Comparison of ENCODE assay signal across 1 cellular context in the genomic region with DNA sequence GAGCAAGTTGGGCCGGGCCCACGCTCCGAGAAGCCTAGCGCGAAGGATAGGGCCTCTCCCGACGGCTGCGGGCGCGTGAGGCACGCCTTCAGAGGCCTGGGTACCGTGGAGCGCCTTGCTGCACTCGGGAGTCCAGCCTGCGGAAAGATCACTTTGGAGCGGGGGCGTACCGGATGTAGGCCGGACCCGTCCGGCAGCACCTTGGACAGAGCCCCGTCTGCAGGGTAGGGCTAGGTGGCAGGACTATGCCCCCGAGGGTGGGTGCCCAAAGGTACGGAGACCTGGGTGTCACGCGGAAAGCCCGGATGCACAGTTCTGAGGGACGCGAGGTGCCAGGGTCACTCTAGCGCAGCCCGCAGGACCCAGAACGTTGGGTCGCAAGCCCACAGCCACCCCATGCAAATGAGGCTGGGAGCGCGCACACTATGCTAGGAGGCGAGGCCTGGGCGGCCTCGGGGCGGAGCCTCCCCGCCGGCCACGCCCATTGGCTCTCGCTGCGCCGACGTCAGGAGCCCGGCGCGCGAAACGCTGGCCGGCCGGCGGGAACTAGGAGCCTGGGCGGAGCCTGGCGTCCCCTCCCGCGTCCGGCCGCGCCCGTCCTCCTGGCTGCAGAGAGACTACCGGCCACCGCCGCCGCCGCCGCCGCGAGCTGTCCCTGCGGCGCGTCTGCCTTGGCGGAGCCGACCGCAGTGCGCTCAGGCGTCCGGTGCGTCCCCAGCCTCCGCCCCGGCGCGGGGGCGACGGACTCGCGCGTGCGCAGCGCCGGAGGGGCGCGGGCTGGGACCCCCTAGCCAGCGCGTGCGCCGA.
TF ChIP-seq lines count a peak whose summit lies in the region.

TSS of gene PAQR4 (plus strand) at position 611 of the 807 bp plus-strand sequence. CDS start 327 bp downstream, outside the sequence.

TF ChIP-seq in K562, 482 proteins besides CTCF, POLR2A, EP300 and RAD21 (continued from another document and continues in another):
- TF ChIP-seq MNT (conservative IDR thresholded peaks at IDR 0.05), result peak; percentile 95 to 98
- peak; percentile 24 for TF ChIP-seq PCBP1 (IDR thresholded peaks at IDR 0.05; ENCODE audit: low read depth, low read length, poor library complexity, severe bottlenecking)
- TF ChIP-seq ZNF140 (CRISPR knock-in tag; IDR thresholded peaks at IDR 0.05), result no peak
- no peak for TF ChIP-seq ZNF408 (CRISPR knock-in tag; IDR thresholded peaks at IDR 0.05; ENCODE audit: low read depth)
- peak; percentile 96 for TF ChIP-seq LCOR (CRISPR knock-in tag; IDR thresholded peaks at IDR 0.05)
- no peak for TF ChIP-seq ZNF143 (CRISPR knock-in tag; IDR thresholded peaks at IDR 0.05)
- no peak for TF ChIP-seq FOXJ3 (CRISPR knock-in tag; IDR thresholded peaks at IDR 0.05)
- peak; percentile 40; the same call in 1 of the 2 replicates for TF ChIP-seq ZNF79 (CRISPR knock-in tag; IDR thresholded peaks at IDR 0.05; ENCODE audit: low read depth)
- TF ChIP-seq, protein P1, sequence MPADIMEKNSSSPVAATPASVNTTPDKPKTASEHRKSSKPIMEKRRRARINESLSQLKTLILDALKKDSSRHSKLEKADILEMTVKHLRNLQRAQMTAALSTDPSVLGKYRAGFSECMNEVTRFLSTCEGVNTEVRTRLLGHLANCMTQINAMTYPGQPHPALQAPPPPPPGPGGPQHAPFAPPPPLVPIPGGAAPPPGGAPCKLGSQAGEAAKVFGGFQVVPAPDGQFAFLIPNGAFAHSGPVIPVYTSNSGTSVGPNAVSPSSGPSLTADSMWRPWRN (IDR thresholded peaks at IDR 0.05; ENCODE audit: low read depth), result no peak
- TF ChIP-seq MAZ (CRISPR knock-in tag; conservative IDR thresholded peaks at IDR 0.05 in 1 of 2, IDR thresholded peaks at IDR 0.05 in 1 of 2), result peak; percentile 85 to 97
- TF ChIP-seq ETV6 (IDR thresholded peaks at IDR 0.05; ENCODE audit: borderline replicate concordance in 1 of 2, low read depth in 2 of 2, low read length in 1 of 2), result no peak
- TF ChIP-seq ETV6 (CRISPR knock-in tag; IDR thresholded peaks at IDR 0.05; ENCODE audit: borderline replicate concordance), result no peak
- TF ChIP-seq SIRT6 (IDR thresholded peaks at IDR 0.05; ENCODE audit: low read depth, low read length), result no peak
- TF ChIP-seq FOXK2 (conservative IDR thresholded peaks at IDR 0.05 in 1 of 2, IDR thresholded peaks at IDR 0.05 in 1 of 2; ENCODE audit: low read depth in 2 of 2), result no peak
- peak; percentile 73; the same call in 1 of the 2 replicates for TF ChIP-seq XRCC5 (IDR thresholded peaks at IDR 0.05; ENCODE audit: low read depth, low read length)
- no peak for TF ChIP-seq BHLHE40 (IDR thresholded peaks at IDR 0.05; ENCODE audit: low read length)
- TF ChIP-seq DNMT1 (IDR thresholded peaks at IDR 0.05), result no peak
- no peak for TF ChIP-seq FOXM1 (IDR thresholded peaks at IDR 0.05; ENCODE audit: low read depth)
- TF ChIP-seq FOXM1 (CRISPR knock-in tag; IDR thresholded peaks at IDR 0.05; ENCODE audit: low read depth), result no peak; the same call in 1 of the 2 replicates
- TF ChIP-seq ZNF253 (CRISPR knock-in tag; conservative IDR thresholded peaks at IDR 0.05), result no peak
- TF ChIP-seq BRF1 (IDR thresholded peaks at IDR 0.05; ENCODE audit: borderline replicate concordance, extremely low read depth, insufficient read length), result no peak
- TF ChIP-seq ZNF717 (CRISPR knock-in tag; IDR thresholded peaks at IDR 0.05), result no peak
- TF ChIP-seq SRSF9 (IDR thresholded peaks at IDR 0.05; ENCODE audit: borderline replicate concordance, low read depth, low read length), result no peak
- TF ChIP-seq PRPF4 (IDR thresholded peaks at IDR 0.05; ENCODE audit: insufficient read depth, low read depth, low read length, poor library complexity, severe bottlenecking), result no peak
- TF ChIP-seq, protein P2, sequence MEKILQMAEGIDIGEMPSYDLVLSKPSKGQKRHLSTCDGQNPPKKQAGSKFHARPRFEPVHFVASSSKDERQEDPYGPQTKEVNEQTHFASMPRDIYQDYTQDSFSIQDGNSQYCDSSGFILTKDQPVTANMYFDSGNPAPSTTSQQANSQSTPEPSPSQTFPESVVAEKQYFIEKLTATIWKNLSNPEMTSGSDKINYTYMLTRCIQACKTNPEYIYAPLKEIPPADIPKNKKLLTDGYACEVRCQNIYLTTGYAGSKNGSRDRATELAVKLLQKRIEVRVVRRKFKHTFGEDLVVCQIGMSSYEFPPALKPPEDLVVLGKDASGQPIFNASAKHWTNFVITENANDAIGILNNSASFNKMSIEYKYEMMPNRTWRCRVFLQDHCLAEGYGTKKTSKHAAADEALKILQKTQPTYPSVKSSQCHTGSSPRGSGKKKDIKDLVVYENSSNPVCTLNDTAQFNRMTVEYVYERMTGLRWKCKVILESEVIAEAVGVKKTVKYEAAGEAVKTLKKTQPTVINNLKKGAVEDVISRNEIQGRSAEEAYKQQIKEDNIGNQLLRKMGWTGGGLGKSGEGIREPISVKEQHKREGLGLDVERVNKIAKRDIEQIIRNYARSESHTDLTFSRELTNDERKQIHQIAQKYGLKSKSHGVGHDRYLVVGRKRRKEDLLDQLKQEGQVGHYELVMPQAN (IDR thresholded peaks at IDR 0.05; ENCODE audit: borderline replicate concordance), result peak; percentile 99
- TF ChIP-seq ZNF41 (CRISPR knock-in tag; conservative IDR thresholded peaks at IDR 0.05), result no peak
- no peak for TF ChIP-seq MCM7 (IDR thresholded peaks at IDR 0.05)
- TF ChIP-seq, protein P3, sequence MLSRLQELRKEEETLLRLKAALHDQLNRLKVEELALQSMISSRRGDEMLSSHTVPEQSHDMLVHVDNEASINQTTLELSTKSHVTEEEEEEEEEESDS (CRISPR knock-in tag; IDR thresholded peaks at IDR 0.05), result no peak
- TF ChIP-seq ELK1 (CRISPR knock-in tag; IDR thresholded peaks at IDR 0.05), result no peak
- no peak for TF ChIP-seq ZNF778 (CRISPR knock-in tag; IDR thresholded peaks at IDR 0.05)
- no peak for TF ChIP-seq CBFA2T2 (conservative IDR thresholded peaks at IDR 0.05)
- peak; percentile 85 for TF ChIP-seq SMAD4 (CRISPR knock-in tag; conservative IDR thresholded peaks at IDR 0.05)
- TF ChIP-seq TOE1 (IDR thresholded peaks at IDR 0.05; ENCODE audit: borderline replicate concordance), result peak; percentile 46; the same call in 1 of the 2 replicates
- peak; percentile 89; the same call in 1 of the 2 replicates for TF ChIP-seq TOE1 (CRISPR knock-in tag; IDR thresholded peaks at IDR 0.05; ENCODE audit: borderline replicate concordance, low read depth)
- TF ChIP-seq HMBOX1 (IDR thresholded peaks at IDR 0.05), result no peak
- TF ChIP-seq ZBED1 (IDR thresholded peaks at IDR 0.05), result no peak
- TF ChIP-seq ZNF57 (CRISPR knock-in tag; IDR thresholded peaks at IDR 0.05), result no peak
- TF ChIP-seq, protein P4, sequence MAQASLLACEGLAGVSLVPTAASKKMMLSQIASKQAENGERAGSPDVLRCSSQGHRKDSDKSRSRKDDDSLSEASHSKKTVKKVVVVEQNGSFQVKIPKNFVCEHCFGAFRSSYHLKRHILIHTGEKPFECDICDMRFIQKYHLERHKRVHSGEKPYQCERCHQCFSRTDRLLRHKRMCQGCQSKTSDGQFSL (CRISPR knock-in tag; IDR thresholded peaks at IDR 0.05), result peak; percentile 36; the same call in 1 of the 2 replicates
- TF ChIP-seq, protein P4 (tag; IDR thresholded peaks at IDR 0.05), result no peak
- no peak for TF ChIP-seq ZFP36 (IDR thresholded peaks at IDR 0.05; ENCODE audit: low read depth, low read length, partially characterized antibody)
- TF ChIP-seq, protein P5, sequence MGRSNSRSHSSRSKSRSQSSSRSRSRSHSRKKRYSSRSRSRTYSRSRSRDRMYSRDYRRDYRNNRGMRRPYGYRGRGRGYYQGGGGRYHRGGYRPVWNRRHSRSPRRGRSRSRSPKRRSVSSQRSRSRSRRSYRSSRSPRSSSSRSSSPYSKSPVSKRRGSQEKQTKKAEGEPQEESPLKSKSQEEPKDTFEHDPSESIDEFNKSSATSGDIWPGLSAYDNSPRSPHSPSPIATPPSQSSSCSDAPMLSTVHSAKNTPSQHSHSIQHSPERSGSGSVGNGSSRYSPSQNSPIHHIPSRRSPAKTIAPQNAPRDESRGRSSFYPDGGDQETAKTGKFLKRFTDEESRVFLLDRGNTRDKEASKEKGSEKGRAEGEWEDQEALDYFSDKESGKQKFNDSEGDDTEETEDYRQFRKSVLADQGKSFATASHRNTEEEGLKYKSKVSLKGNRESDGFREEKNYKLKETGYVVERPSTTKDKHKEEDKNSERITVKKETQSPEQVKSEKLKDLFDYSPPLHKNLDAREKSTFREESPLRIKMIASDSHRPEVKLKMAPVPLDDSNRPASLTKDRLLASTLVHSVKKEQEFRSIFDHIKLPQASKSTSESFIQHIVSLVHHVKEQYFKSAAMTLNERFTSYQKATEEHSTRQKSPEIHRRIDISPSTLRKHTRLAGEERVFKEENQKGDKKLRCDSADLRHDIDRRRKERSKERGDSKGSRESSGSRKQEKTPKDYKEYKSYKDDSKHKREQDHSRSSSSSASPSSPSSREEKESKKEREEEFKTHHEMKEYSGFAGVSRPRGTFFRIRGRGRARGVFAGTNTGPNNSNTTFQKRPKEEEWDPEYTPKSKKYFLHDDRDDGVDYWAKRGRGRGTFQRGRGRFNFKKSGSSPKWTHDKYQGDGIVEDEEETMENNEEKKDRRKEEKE (IDR thresholded peaks at IDR 0.05; ENCODE audit: borderline replicate concordance in 1 of 2, control insufficient read depth in 1 of 2, low read depth in 2 of 2, low read length in 1 of 2), result peak in 1 of 2 experiments; percentile 48; a peak in 1 of 4 replicates
- TF ChIP-seq, protein P6, sequence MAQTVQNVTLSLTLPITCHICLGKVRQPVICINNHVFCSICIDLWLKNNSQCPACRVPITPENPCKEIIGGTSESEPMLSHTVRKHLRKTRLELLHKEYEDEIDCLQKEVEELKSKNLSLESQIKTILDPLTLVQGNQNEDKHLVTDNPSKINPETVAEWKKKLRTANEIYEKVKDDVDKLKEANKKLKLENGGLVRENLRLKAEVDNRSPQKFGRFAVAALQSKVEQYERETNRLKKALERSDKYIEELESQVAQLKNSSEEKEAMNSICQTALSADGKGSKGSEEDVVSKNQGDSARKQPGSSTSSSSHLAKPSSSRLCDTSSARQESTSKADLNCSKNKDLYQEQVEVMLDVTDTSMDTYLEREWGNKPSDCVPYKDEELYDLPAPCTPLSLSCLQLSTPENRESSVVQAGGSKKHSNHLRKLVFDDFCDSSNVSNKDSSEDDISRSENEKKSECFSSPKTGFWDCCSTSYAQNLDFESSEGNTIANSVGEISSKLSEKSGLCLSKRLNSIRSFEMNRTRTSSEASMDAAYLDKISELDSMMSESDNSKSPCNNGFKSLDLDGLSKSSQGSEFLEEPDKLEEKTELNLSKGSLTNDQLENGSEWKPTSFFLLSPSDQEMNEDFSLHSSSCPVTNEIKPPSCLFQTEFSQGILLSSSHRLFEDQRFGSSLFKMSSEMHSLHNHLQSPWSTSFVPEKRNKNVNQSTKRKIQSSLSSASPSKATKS (CRISPR knock-in tag; IDR thresholded peaks at IDR 0.05), result no peak
- peak; percentile 75; the same call in 1 of the 2 replicates for TF ChIP-seq ZNF766 (CRISPR knock-in tag; conservative IDR thresholded peaks at IDR 0.05)
- TF ChIP-seq FUS (optimal IDR thresholded peaks at IDR 0.05; ENCODE audit: low read depth, low read length), result no peak
- no peak for TF ChIP-seq SRSF1 (IDR thresholded peaks at IDR 0.05; ENCODE audit: low read depth, low read length)
- TF ChIP-seq POLR2B (IDR thresholded peaks at IDR 0.05; ENCODE audit: low read depth, partially characterized antibody), result no peak
- no peak for TF ChIP-seq CBX2 (IDR thresholded peaks at IDR 0.05; ENCODE audit: insufficient read depth, low read length, poor library complexity, severe bottlenecking)
- TF ChIP-seq CEBPB (tag; IDR thresholded peaks at IDR 0.05), result no peak
- peak; percentile 43 for TF ChIP-seq KDM5B (IDR thresholded peaks at IDR 0.05; ENCODE audit: insufficient replicate concordance, low read depth, low read length)
- TF ChIP-seq CHCHD3 (CRISPR knock-in tag; IDR thresholded peaks at IDR 0.05), result no peak
- TF ChIP-seq, protein P7, sequence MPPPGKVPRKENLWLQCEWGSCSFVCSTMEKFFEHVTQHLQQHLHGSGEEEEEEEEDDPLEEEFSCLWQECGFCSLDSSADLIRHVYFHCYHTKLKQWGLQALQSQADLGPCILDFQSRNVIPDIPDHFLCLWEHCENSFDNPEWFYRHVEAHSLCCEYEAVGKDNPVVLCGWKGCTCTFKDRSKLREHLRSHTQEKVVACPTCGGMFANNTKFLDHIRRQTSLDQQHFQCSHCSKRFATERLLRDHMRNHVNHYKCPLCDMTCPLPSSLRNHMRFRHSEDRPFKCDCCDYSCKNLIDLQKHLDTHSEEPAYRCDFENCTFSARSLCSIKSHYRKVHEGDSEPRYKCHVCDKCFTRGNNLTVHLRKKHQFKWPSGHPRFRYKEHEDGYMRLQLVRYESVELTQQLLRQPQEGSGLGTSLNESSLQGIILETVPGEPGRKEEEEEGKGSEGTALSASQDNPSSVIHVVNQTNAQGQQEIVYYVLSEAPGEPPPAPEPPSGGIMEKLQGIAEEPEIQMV (tag; conservative IDR thresholded peaks at IDR 0.05; ENCODE audit: low read depth), result 0 out of 2 replicates have a peak, but pooled peaks have one; percentile 41
- no peak for TF ChIP-seq CHD2 (IDR thresholded peaks at IDR 0.05; ENCODE audit: low read depth, low read length)
